ENCODE assay signal across 19 cellular contexts in the genomic region with DNA sequence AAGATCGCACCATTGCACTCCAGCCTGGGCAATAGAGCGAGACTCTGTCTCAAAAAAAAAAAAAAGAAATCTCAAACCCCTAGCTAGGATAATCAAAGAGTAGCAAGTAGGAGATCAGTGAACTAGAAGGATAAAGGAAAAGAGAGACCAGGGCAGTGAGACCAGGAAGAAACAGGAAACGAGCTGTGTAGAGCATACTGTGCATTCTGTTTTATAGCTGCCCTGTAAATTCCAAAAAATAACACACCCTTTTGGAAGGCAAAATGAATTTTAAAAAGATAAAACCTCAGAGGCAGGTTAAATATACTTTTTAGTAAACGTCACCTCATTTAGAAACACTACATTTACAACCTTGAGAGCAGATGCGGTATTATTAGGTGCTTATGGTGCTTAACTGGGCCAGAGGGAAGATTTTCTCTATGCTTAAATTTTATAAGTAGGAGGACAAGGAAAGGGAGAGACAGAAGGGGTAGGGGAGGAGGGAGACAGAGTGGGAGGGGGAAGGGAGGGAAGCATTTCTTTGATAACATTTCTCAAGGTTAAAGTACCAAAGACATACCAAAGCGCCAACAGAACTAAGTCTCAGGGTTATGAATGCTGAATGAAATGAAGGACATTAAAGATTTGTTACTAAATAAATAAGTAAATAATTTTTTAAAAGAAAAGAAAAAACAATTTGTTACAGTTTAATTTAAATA. TPM values are rescaled to one million over a fixed set of nuclear protein-coding genes. Genes with fewer than 3 reads are reported as not detected.
A peak's percentile ranks its signal among the peaks of the same experiment; 100 is the strongest.
DNase-seq lines count a peak whose midpoint lies in the region; TF ChIP-seq lines count a peak whose summit lies in the region.
"Had no signal": no experiment of that assay in that cellular context is flagged by ENCODE, and none has a peak within 500 bp of the region (broad histone marks: within the 10 kb centered on the region; RNA-seq: fewer than 3 reads in every experiment).

No MANE protein-coding gene starts in this region.

- no peaks in the 10 kb centered on the region for H3K9me3 Mint-ChIP-seq in nephron progenitor cell
- H3K9me3 Mint-ChIP-seq in CD8-positive, alpha-beta memory T cell, result no peaks in the 10 kb centered on the region
- H3K9me3 Mint-ChIP-seq: activated T-helper 2 cell treated with anti-CD3 and anti-CD28 coated beads, Interferon-gamma antibody, Interleukin-2, Interleukin-4, amounts not matched to agents 10 μg/mL and 5 μg/mL and 100 μg/mL, durations not matched to agents 14 hours and 24 hours and 36 hours; CD4-positive, alpha-beta T cell; naive B cell had no signal

- H3K27me3 Mint-ChIP-seq in nephron progenitor cell (ENCODE audit: low read depth, poor library complexity), result no peaks in the 10 kb centered on the region
- H3K27me3 Mint-ChIP-seq in CD8-positive, alpha-beta memory T cell, result no peaks in the 10 kb centered on the region
- H3K27me3 Mint-ChIP-seq: CD4-positive, alpha-beta T cell; naive B cell had no signal

- no peak overlapping the region for H3K4me3 Mint-ChIP-seq in nephron progenitor cell
- no peak overlapping the region for H3K4me3 Mint-ChIP-seq in CD8-positive, alpha-beta memory T cell
- H3K4me3 Mint-ChIP-seq: CD4-positive, alpha-beta T cell; naive B cell had no signal

- POLR2A ChIA-PET in CD8-positive, alpha-beta memory T cell (lab: Charles Lee), result no interaction called here

- no peak for TF ChIP-seq CTCF in LNCaP clone FGC (IDR thresholded peaks at IDR 0.05; ENCODE audit: control insufficient read depth, extremely low read depth, insufficient read depth)
- TF ChIP-seq CTCF in brain microvascular endothelial cell (IDR thresholded peaks at IDR 0.05; ENCODE audit: low read depth, low read length, missing control alignments), result no peak
- TF ChIP-seq CTCF in nephron progenitor cell (IDR thresholded peaks at IDR 0.05), result no peak
- TF ChIP-seq CTCF in GM10266 (IDR thresholded peaks at IDR 0.05; ENCODE audit: control insufficient read depth, insufficient read depth, low read depth, missing control alignments), result no peak

- no peaks in the 10 kb centered on the region for H3K9me3 ChIP-seq in CD8-positive, alpha-beta memory T cell (ENCODE audit: low read length)
- H3K9me3 ChIP-seq: gastroesophageal sphincter, HAP-1, thyroid gland had no signal

- peak overlapping the region; percentile 21 for H3K27ac Mint-ChIP-seq in nephron progenitor cell
- H3K27ac Mint-ChIP-seq in CD8-positive, alpha-beta memory T cell, result no peak overlapping the region
- H3K27ac Mint-ChIP-seq: activated T-helper 2 cell treated with anti-CD3 and anti-CD28 coated beads, Interferon-gamma antibody, Interleukin-2, Interleukin-4, amounts not matched to agents 10 μg/mL and 5 μg/mL and 100 μg/mL, durations not matched to agents 14 hours and 24 hours and 36 hours; CD4-positive, alpha-beta T cell had no signal

- in situ Hi-C loops in brain microvascular endothelial cell (cut with HindIII; ENCODE audit: low pct_ligation_motif_present, low sequenced_read_pairs), result no loop called here

- H3K4me1 Mint-ChIP-seq in nephron progenitor cell, result peaks cover 58% of the 10 kb centered on the region
- H3K4me1 Mint-ChIP-seq in CD8-positive, alpha-beta memory T cell, result peaks cover 10 to 28% (median 12%) of the 10 kb centered on the region in 3 donors

- H3K36me3 ChIP-seq in brain microvascular endothelial cell (replicated peaks), result no peaks in the 10 kb centered on the region
- no peaks in the 10 kb centered on the region for H3K36me3 ChIP-seq in CD8-positive, alpha-beta memory T cell (ENCODE audit: insufficient read depth, low read length)
- H3K36me3 ChIP-seq: HAP-1, thyroid gland had no signal

- DNase-seq in A172 (ENCODE audit: low spot score), result peak; percentile 75
- DNase-seq in LNCaP clone FGC (ENCODE audit: low read depth), result peak; percentile 4
- no peak for DNase-seq in brain microvascular endothelial cell
- DNase-seq in nephron progenitor cell, result no peak
- no peak for DNase-seq in NCI-H2171 treated with DMSO at 0.1 percent for 48 hours (lab: John Stamatoyannopoulos, UW)
- DNase-seq in CD8-positive, alpha-beta memory T cell, result no peak
- DNase-seq in GM10266 (ENCODE audit: extremely low spot score), result no peak
- DNase-seq in NCI-H1048 (lab: John Stamatoyannopoulos, UW), result no peak
- DNase-seq: CD4-positive, alpha-beta T cell; cerebellar nuclear complex; Kasumi-1; naive B cell; NCI-H1436 treated with DMSO at 0.1 percent for 48 hours; SHP77 treated with DMSO at 0.1 percent for 48 hours; thyroid gland had no signal

- H3K4me1 ChIP-seq in CD8-positive, alpha-beta memory T cell (ENCODE audit: insufficient read depth, low read length), result no peaks in the 10 kb centered on the region
- H3K4me1 ChIP-seq: HAP-1, parathyroid adenoma had no signal

- CTCF ChIA-PET in CD8-positive, alpha-beta memory T cell (lab: Charles Lee), result no interaction called here

- H3K27ac ChIP-seq in brain microvascular endothelial cell, result peak overlapping the region; percentile 88
- no peak overlapping the region for H3K27ac ChIP-seq in CD8-positive, alpha-beta memory T cell (ENCODE audit: low read depth, low read length)
- H3K27ac ChIP-seq: gastroesophageal sphincter, parathyroid adenoma, thyroid gland had no signal

- no peaks in the 10 kb centered on the region for H3K27me3 ChIP-seq in brain microvascular endothelial cell (replicated peaks)
- H3K27me3 ChIP-seq in CD8-positive, alpha-beta memory T cell (ENCODE audit: insufficient read depth, low read length, poor library complexity, severe bottlenecking), result no peaks in the 10 kb centered on the region
- H3K27me3 ChIP-seq: gastroesophageal sphincter, thyroid gland had no signal

- H3K4me3 ChIP-seq in LNCaP clone FGC (ENCODE audit: low read depth, low read length) (no peak overlapping the region), brain microvascular endothelial cell (ENCODE audit: low read depth, low read length) (no peak overlapping the region)
- H3K4me3 ChIP-seq in CD8-positive, alpha-beta memory T cell (ENCODE audit: low read length), result no peak overlapping the region
- H3K4me3 ChIP-seq: gastroesophageal sphincter, HAP-1, thyroid gland had no signal

- H3K36me3 Mint-ChIP-seq in nephron progenitor cell (ENCODE audit: low read depth), result peaks cover 65% of the 10 kb centered on the region
- peaks cover 15 to 68% (median 33%) of the 10 kb centered on the region in 3 donors for H3K36me3 Mint-ChIP-seq in CD8-positive, alpha-beta memory T cell

RNA-seq across cellular contexts. Expression of a gene that starts 30.1 kb away (rescaled TPM):
- total RNA-seq in A172 (2014; rRNA removed; shearing (Covaris generic)), result 190 and 290 TPM in 2 replicates
- 1 to 10 TPM; 6.9 to 8.1 TPM for total RNA-seq in CD8-positive, alpha-beta memory T cell
- polyA plus RNA-seq in CD8-positive, alpha-beta memory T cell, result 3.1 TPM

Comparison
In these comparisons a context has a peak if more than half of its experiments do, and no peak if none do; other contexts are left out.
1. DNase-seq: peak in A172 (single experiment) and LNCaP clone FGC (single experiment); none in brain microvascular endothelial cell (single experiment), nephron progenitor cell (single experiment), NCI-H2171 treated with DMSO at 0.1 percent for 48 hours (single experiment), CD8-positive, alpha-beta memory T cell (0 of 5), GM10266 (single experiment) and NCI-H1048 (single experiment).
2. RNA of a gene that starts 30.1 kb away (total RNA-seq): 190 to 290 TPM in A172; 6.9 to 8.1 TPM in CD8-positive, alpha-beta memory T cell; every median in the first group is over 10 times any median in the second.